In genomic region chr1:223747838-223748335, GRCh38 we compare ENCODE assay signal across 9 cellular contexts. TPM values are rescaled to one million over a fixed set of nuclear protein-coding genes. Genes with fewer than 3 reads are reported as not detected.
DNase-seq lines count a peak whose midpoint lies in the region; ATAC-seq and TF ChIP-seq lines count a peak whose summit lies in the region.
"Had no signal": no experiment of that assay in that cellular context is flagged by ENCODE, and none has a peak within 500 bp of the region (broad histone marks: within the 10 kb centered on the region; RNA-seq: fewer than 3 reads in every experiment).

No MANE protein-coding gene starts in this region.

- in situ Hi-C loops in IMR-90 (cut with MboI; ENCODE audit: low sequenced_read_pairs) = loop anchor here (5.0 kb wide), 1 partner anchor 51 kb away; no protein-coding TSS in a partner anchor

- intact Hi-C loops in IMR-90 (cut with micrococcal nuclease) = loop anchor here (2.0 kb wide), 1 partner anchor 21 kb away; no protein-coding TSS in a partner anchor

- H3K27me3 Mint-ChIP-seq in nephron (ENCODE audit: low read depth) = peaks cover 5% of the 10 kb centered on the region

- TF ChIP-seq POLR2A in IMR-90 (IDR thresholded peaks at IDR 0.05; ENCODE audit: low read depth, low read length) = no peak

- H2AK5ac ChIP-seq in IMR-90 (ENCODE audit: low read depth, low read length) = 0 out of 2 replicates have a peak overlapping the region, but pooled peaks have one; percentile 23

- H3K14ac ChIP-seq in IMR-90 (replicated peaks; ENCODE audit: low read depth, low read length) = peak overlapping the region; percentile 72

- DNase-seq in IMR-90 = peak; percentile 50
- no peak for DNase-seq in effector memory CD4-positive, alpha-beta T cell
- DNase-seq in SHP77 treated with DMSO at 0.1 percent for 48 hours (lab: John Stamatoyannopoulos, UW) = no peak
- DNase-seq in NCI-H524 treated with DMSO at 0.1 percent for 48 hours (lab: John Stamatoyannopoulos, UW) = no peak
- no peak for DNase-seq in NCI-H1417 (lab: John Stamatoyannopoulos, UW)

- WGBS in IMR-90 (ENCODE audit: extremely low coverage in 2 of 2, insufficient read length in 1 of 2), 2 experiments = no CpG with 5 or more reads among the region's 4 CpGs

- H3K4me2 ChIP-seq in IMR-90 (ENCODE audit: low read depth, low read length) = peak overlapping the region; percentile 16

- CTCF ChIA-PET in IMR-90 (lab: Yijun Ruan, JAX) = interaction anchor here (2.3 to 4.4 kb wide), 2 partner anchors 32 to 36 kb away, joined by 8 to 21 read pairs; partner anchors contain the start of gene CAPN2

- dilution Hi-C loops in IMR-90 (cut with HindIII; ENCODE audit: low sequenced_read_pairs, unreplicated experiment) = no loop called here

- H3K36me3 ChIP-seq in IMR-90 (ENCODE audit: control insufficient read depth, insufficient read depth, low read length) = peaks cover 72% of the 10 kb centered on the region
- H3K36me3 ChIP-seq in effector memory CD4-positive, alpha-beta T cell (ENCODE audit: control insufficient read depth, insufficient read depth, low read length) = peaks cover 72% of the 10 kb centered on the region

- H2BK20ac ChIP-seq in IMR-90 (ENCODE audit: low read depth, low read length) = 0 out of 2 replicates have a peak overlapping the region, but pooled peaks have one; percentile 23

- H2AK9ac ChIP-seq in IMR-90 (replicated peaks; ENCODE audit: low read depth, low read length, poor library complexity) = peak overlapping the region; percentile 91

- peaks cover 59 to 97% of the 10 kb centered on the region in 2 experiments for H3K79me1 ChIP-seq in IMR-90 (ENCODE audit: low read depth in 1 of 2, low read length in 2 of 2)

- ATAC-seq in IMR-90 (ENCODE audit: low read depth) (peak; percentile 31), HG03139 (IDR thresholded peaks at IDR 0.05; ENCODE audit: unreplicated experiment) (no peak)

- H3K4me1 ChIP-seq in IMR-90 (ENCODE audit: control insufficient read depth, insufficient read depth, low read length) = peaks cover 25% of the 10 kb centered on the region
- peaks cover 8% of the 10 kb centered on the region for H3K4me1 ChIP-seq in effector memory CD4-positive, alpha-beta T cell (ENCODE audit: control insufficient read depth, insufficient read depth, low read length, poor library complexity, severe bottlenecking)

- peak overlapping the region; percentile 59; the same call in 1 of the 2 replicates for H4K91ac ChIP-seq in IMR-90 (ENCODE audit: insufficient read depth, low read depth, low read length)

- H3K4me1 Mint-ChIP-seq in nephron = peaks cover 16% of the 10 kb centered on the region

- H2BK120ac ChIP-seq in IMR-90 (ENCODE audit: low read depth, low read length) = peak overlapping the region; percentile 70

- no peak overlapping the region for H2AFZ ChIP-seq in IMR-90 (replicated peaks; ENCODE audit: low read length, poor library complexity)

- no TSS peak for BruUV-seq in IMR-90 (replicated peaks; lab: Mats Ljungman, UMichigan)

- no peaks in the 10 kb centered on the region for H3K9me3 ChIP-seq in IMR-90 (ENCODE audit: control insufficient read depth, insufficient read depth, low read length)
- H3K9me3 ChIP-seq in effector memory CD4-positive, alpha-beta T cell (ENCODE audit: control insufficient read depth, low read length) = no peaks in the 10 kb centered on the region

- peak overlapping the region; percentile 48 for H3K23ac ChIP-seq in IMR-90 (ENCODE audit: low read depth, low read length)

- H3K9ac ChIP-seq in IMR-90 (ENCODE audit: low read depth, low read length) = no peak overlapping the region

- H3K4ac ChIP-seq in IMR-90 (ENCODE audit: low read depth, low read length) = peak overlapping the region; percentile 75

- 0 out of 4 replicates have a peak overlapping the region, but pooled peaks of 1 of the 2 experiments have one; percentile 43 for H4K8ac ChIP-seq in IMR-90 (ENCODE audit: low read depth in 2 of 2, low read length in 2 of 2)

- H2BK15ac ChIP-seq in IMR-90 (ENCODE audit: low read depth, low read length) = no peak overlapping the region

- POLR2A ChIA-PET in IMR-90 (lab: Charles Lee; ENCODE audit: unreplicated experiment) = no interaction called here

- H3K9me1 ChIP-seq in IMR-90 (ENCODE audit: insufficient read depth, low read length) = peaks cover 16% of the 10 kb centered on the region

- H3K9me3 Mint-ChIP-seq in nephron = no peaks in the 10 kb centered on the region

- peaks cover 54% of the 10 kb centered on the region for H3K36me3 Mint-ChIP-seq in nephron (ENCODE audit: low read depth)

- H3K4me3 ChIP-seq in IMR-90 (ENCODE audit: insufficient read depth, low read depth, low read length) = no peak overlapping the region
- H3K4me3 ChIP-seq in effector memory CD4-positive, alpha-beta T cell (ENCODE audit: insufficient read depth, low read depth, low read length, poor library complexity, severe bottlenecking) = no peak overlapping the region
- H3K4me3 ChIP-seq: cardiac muscle cell had no signal

- H3K27ac ChIP-seq in C4-2B (peak overlapping the region; percentile 50), IMR-90 (ENCODE audit: insufficient read depth, low read length) (peak overlapping the region; percentile 11)
- peak overlapping the region; percentile 1 for H3K27ac ChIP-seq in effector memory CD4-positive, alpha-beta T cell (ENCODE audit: insufficient read depth, low read length, poor library complexity, severe bottlenecking)
- H3K27ac ChIP-seq: cardiac muscle cell had no signal

- H3K27ac Mint-ChIP-seq in nephron = no peak overlapping the region

- peak overlapping the region; percentile 8; the same call in 1 of the 2 replicates for H3K56ac ChIP-seq in IMR-90 (ENCODE audit: extremely low read depth, insufficient read depth, low read length)

- peaks cover 39% of the 10 kb centered on the region for H4K20me1 ChIP-seq in IMR-90 (ENCODE audit: insufficient read depth, low read length)

- no peak overlapping the region for H4K5ac ChIP-seq in IMR-90 (ENCODE audit: low read depth, low read length)

- H3K18ac ChIP-seq in IMR-90 (ENCODE audit: low read depth, low read length) = no peak overlapping the region

- no peaks in the 10 kb centered on the region for H3K27me3 ChIP-seq in IMR-90 (ENCODE audit: control insufficient read depth, insufficient read depth, low read length)
- no peaks in the 10 kb centered on the region for H3K27me3 ChIP-seq in effector memory CD4-positive, alpha-beta T cell (replicated peaks; ENCODE audit: control insufficient read depth, insufficient read depth, low read length, poor library complexity, severe bottlenecking)

- peak overlapping the region; percentile 26 for H2BK5ac ChIP-seq in IMR-90 (ENCODE audit: low read depth, low read length, poor library complexity, severe bottlenecking)

- H3K4me3 Mint-ChIP-seq in nephron = peak overlapping the region in 2 of 3 experiments; percentile 89 to 91

- no peak for TF ChIP-seq RAD21 in IMR-90 (IDR thresholded peaks at IDR 0.05; ENCODE audit: low read length)

- TF ChIP-seq CTCF in C4-2B (conservative IDR thresholded peaks at IDR 0.05) (no peak), IMR-90 (conservative IDR thresholded peaks at IDR 0.05; ENCODE audit: low read depth, low read length) (no peak), nephron (IDR thresholded peaks at IDR 0.05; ENCODE audit: unreplicated experiment in 3 of 3) (no peak)

TF ChIP-seq in IMR-90, 13 proteins besides CTCF, POLR2A, EP300 and RAD21:
- TF ChIP-seq SMC3 (IDR thresholded peaks at IDR 0.05; ENCODE audit: low read depth, low read length) (no peak), RCOR1 (IDR thresholded peaks at IDR 0.05; ENCODE audit: insufficient replicate concordance, low read length) (no peak), USF2 (IDR thresholded peaks at IDR 0.05; ENCODE audit: low read depth, low read length) (no peak), CEBPB (IDR thresholded peaks at IDR 0.05; ENCODE audit: low read depth, low read length) (peak; percentile 31; the same call in 1 of the 2 replicates)

RNA-seq across cellular contexts. Expression of gene CAPN2, which starts 35.5 kb away (rescaled TPM):
- total RNA-seq in IMR-90 (2012; rRNA removed) = 430 and 460 TPM in 2 replicates
- 333 and 339 TPM in 2 replicates for polyA plus RNA-seq in IMR-90 (2012; rRNA removed)
- 193 and 197 TPM in 2 replicates for polyA plus RNA-seq in IMR-90 (2012; cell fraction: cytosol; rRNA removed)
- polyA plus RNA-seq in IMR-90 (2012; cell fraction: nucleus; rRNA removed; ENCODE audit: low replicate concordance) = 292 and 717 TPM in 2 replicates
